18 cellular contexts compared by ENCODE assay signal in genomic region chr2:20334645-20335203, GRCh38. TPM values are rescaled to one million over a fixed set of nuclear protein-coding genes. Genes with fewer than 3 reads are reported as not detected.
DNase-seq lines count a peak whose midpoint lies in the region; ATAC-seq, FAIRE-seq and TF ChIP-seq lines count a peak whose summit lies in the region.
"Had no signal": no experiment of that assay in that cellular context is flagged by ENCODE, and none has a peak within 500 bp of the region (broad histone marks: within the 10 kb centered on the region; RNA-seq: fewer than 3 reads in every experiment).

No MANE protein-coding gene starts in this region.

- intact Hi-C loops in activated CD8-positive, alpha-beta T cell treated with anti-CD3 and anti-CD28 coated beads for 36 hours (cut with micrococcal nuclease) = no loop called here
- intact Hi-C loops in body of pancreas (cut with DNase I) = no loop called here

- H3K9me3 ChIP-seq in body of pancreas = no peaks in the 10 kb centered on the region
- H3K9me3 ChIP-seq: tibial artery had no signal

- H3K4me3 Mint-ChIP-seq in activated CD8-positive, alpha-beta T cell treated with anti-CD3 and anti-CD28 coated beads for 36 hours = no peak overlapping the region
- H3K4me3 Mint-ChIP-seq in activated CD8-positive, alpha-beta T cell treated with anti-CD3 and anti-CD28 coated beads, Interleukin-2, amount 10 ng/mL, durations not matched to agents 7 days and 5 days = no peak overlapping the region
- H3K4me3 Mint-ChIP-seq in central memory CD8-positive, alpha-beta T cell = peak overlapping the region; percentile 50
- peak overlapping the region; percentile 25 for H3K4me3 Mint-ChIP-seq in natural killer cell treated with Interleukin-12 subunit alpha and Interleukin-12 subunit beta and Interleukin-15 and Interleukin-18, amount 100 ng/mL, for 72 hours
- no peak overlapping the region for H3K4me3 Mint-ChIP-seq in type B pancreatic cell
- H3K4me3 Mint-ChIP-seq: nephron had no signal

- H3K36me3 Mint-ChIP-seq in activated CD8-positive, alpha-beta T cell treated with anti-CD3 and anti-CD28 coated beads for 36 hours (ENCODE audit: low read depth) = peaks cover 43% of the 10 kb centered on the region
- peaks cover 58% of the 10 kb centered on the region for H3K36me3 Mint-ChIP-seq in activated CD8-positive, alpha-beta T cell treated with anti-CD3 and anti-CD28 coated beads, Interleukin-2, amount 10 ng/mL, durations not matched to agents 7 days and 5 days (ENCODE audit: low read depth)
- peaks cover 13% of the 10 kb centered on the region for H3K36me3 Mint-ChIP-seq in central memory CD8-positive, alpha-beta T cell (ENCODE audit: insufficient read depth)
- H3K36me3 Mint-ChIP-seq in natural killer cell treated with Interleukin-12 subunit alpha and Interleukin-12 subunit beta and Interleukin-15 and Interleukin-18, amount 100 ng/mL, for 72 hours = peaks cover 12% of the 10 kb centered on the region
- H3K36me3 Mint-ChIP-seq in type B pancreatic cell = peaks cover 26% of the 10 kb centered on the region

- H3K4me3 ChIP-seq in body of pancreas = no peak overlapping the region
- H3K4me3 ChIP-seq: GM12878, lower lobe of right lung, tibial artery had no signal

- H3K27ac ChIP-seq in body of pancreas = no peak overlapping the region
- H3K27ac ChIP-seq: HL-60, lower lobe of right lung, tibial artery had no signal

- no peak for ATAC-seq in activated CD8-positive, alpha-beta T cell treated with anti-CD3 and anti-CD28 coated beads for 36 hours
- ATAC-seq in activated CD8-positive, alpha-beta T cell treated with anti-CD3 and anti-CD28 coated beads, Interleukin-2, amount 10 ng/mL, durations not matched to agents 7 days and 5 days = no peak
- ATAC-seq in central memory CD8-positive, alpha-beta T cell (replicated peaks; ENCODE audit: extremely low read depth, poor library complexity, severe bottlenecking) = no peak
- no peak for ATAC-seq in natural killer cell treated with Interleukin-12 subunit alpha and Interleukin-12 subunit beta and Interleukin-15 and Interleukin-18, amount 100 ng/mL, for 72 hours
- ATAC-seq in body of pancreas = no peak
- ATAC-seq: activated naive CD4-positive, alpha-beta T cell treated with anti-CD3 and anti-CD28 coated beads, Interleukin-2, amount 50 U/mL, for 72 hours; GM12878 had no signal

- TF ChIP-seq CTCF in activated CD8-positive, alpha-beta T cell treated with anti-CD3 and anti-CD28 coated beads for 36 hours (IDR thresholded peaks at IDR 0.05) = no peak
- TF ChIP-seq CTCF in type B pancreatic cell (conservative IDR thresholded peaks at IDR 0.05) = no peak
- no peak for TF ChIP-seq CTCF in body of pancreas (IDR thresholded peaks at IDR 0.05)

- no peak for TF ChIP-seq POLR2A in body of pancreas (IDR thresholded peaks at IDR 0.05)

- peak overlapping the region; percentile 63 for H3K27ac Mint-ChIP-seq in activated CD8-positive, alpha-beta T cell treated with anti-CD3 and anti-CD28 coated beads for 36 hours
- H3K27ac Mint-ChIP-seq in activated CD8-positive, alpha-beta T cell treated with anti-CD3 and anti-CD28 coated beads, Interleukin-2, amount 10 ng/mL, durations not matched to agents 7 days and 5 days = no peak overlapping the region
- H3K27ac Mint-ChIP-seq in central memory CD8-positive, alpha-beta T cell (ENCODE audit: low read depth) = peak overlapping the region; percentile 86
- H3K27ac Mint-ChIP-seq in natural killer cell treated with Interleukin-12 subunit alpha and Interleukin-12 subunit beta and Interleukin-15 and Interleukin-18, amount 100 ng/mL, for 72 hours = peak overlapping the region in 1 of 2 donors; percentile 3
- H3K27ac Mint-ChIP-seq in type B pancreatic cell = no peak overlapping the region
- H3K27ac Mint-ChIP-seq: activated naive CD4-positive, alpha-beta T cell treated with anti-CD3 and anti-CD28 coated beads, Interleukin-2, amount 50 U/mL, for 72 hours had no signal

- FAIRE-seq in HTR-8/SVneo (lab: Jason Lieb, UNC) (peak; percentile 36), RCC 7860 (lab: Jason Lieb, UNC) (no peak)
- FAIRE-seq: GM12878 had no signal

- H3K4me1 Mint-ChIP-seq in activated CD8-positive, alpha-beta T cell treated with anti-CD3 and anti-CD28 coated beads for 36 hours (ENCODE audit: low read depth) = peaks cover 82% of the 10 kb centered on the region
- peaks cover 52% of the 10 kb centered on the region for H3K4me1 Mint-ChIP-seq in activated CD8-positive, alpha-beta T cell treated with anti-CD3 and anti-CD28 coated beads, Interleukin-2, amount 10 ng/mL, durations not matched to agents 7 days and 5 days (ENCODE audit: low read depth)
- H3K4me1 Mint-ChIP-seq in central memory CD8-positive, alpha-beta T cell = peaks cover 94% of the 10 kb centered on the region
- H3K4me1 Mint-ChIP-seq in natural killer cell treated with Interleukin-12 subunit alpha and Interleukin-12 subunit beta and Interleukin-15 and Interleukin-18, amount 100 ng/mL, for 72 hours (ENCODE audit: low read depth in 2 of 2) = peaks cover 59 to 74% of the 10 kb centered on the region in 2 donors
- peaks cover 37% of the 10 kb centered on the region for H3K4me1 Mint-ChIP-seq in type B pancreatic cell (ENCODE audit: unreplicated experiment)

- POLR2A ChIA-PET in activated CD8-positive, alpha-beta T cell treated with anti-CD3 and anti-CD28 coated beads for 36 hours (lab: Charles Lee) = interaction anchor here (2.8 kb wide), 1 partner anchor 16 kb away, joined by 9 read pairs; the partner anchor contains the start of gene PUM2
- POLR2A ChIA-PET in activated CD8-positive, alpha-beta T cell treated with anti-CD3 and anti-CD28 coated beads, Interleukin-2, amount 10 ng/mL, durations not matched to agents 7 days and 5 days (lab: Charles Lee) = interaction anchor here (1.0 kb wide), 1 partner anchor 15 kb away, joined by 3 read pairs; no protein-coding TSS in a partner anchor

- CTCF ChIA-PET in activated CD8-positive, alpha-beta T cell treated with anti-CD3 and anti-CD28 coated beads for 36 hours (lab: Charles Lee) = interaction anchor here (0.9 to 2.7 kb wide), 3 partner anchors 8 to 317 kb away, joined by 3 to 22 read pairs (median 6); partner anchors contain the start of gene HS1BP3
- CTCF ChIA-PET in activated CD8-positive, alpha-beta T cell treated with anti-CD3 and anti-CD28 coated beads, Interleukin-2, amount 10 ng/mL, durations not matched to agents 7 days and 5 days (lab: Charles Lee) = interaction anchor here (1.6 to 5.6 kb wide), 2 partner anchors 8 to 17 kb away, joined by 3 to 66 read pairs; no protein-coding TSS in a partner anchor

- no peaks in the 10 kb centered on the region for H3K27me3 Mint-ChIP-seq in activated CD8-positive, alpha-beta T cell treated with anti-CD3 and anti-CD28 coated beads for 36 hours
- H3K27me3 Mint-ChIP-seq in activated CD8-positive, alpha-beta T cell treated with anti-CD3 and anti-CD28 coated beads, Interleukin-2, amount 10 ng/mL, durations not matched to agents 7 days and 5 days (ENCODE audit: low read depth) = no peaks in the 10 kb centered on the region
- no peaks in the 10 kb centered on the region for H3K27me3 Mint-ChIP-seq in central memory CD8-positive, alpha-beta T cell
- no peaks in the 10 kb centered on the region for H3K27me3 Mint-ChIP-seq in natural killer cell treated with Interleukin-12 subunit alpha and Interleukin-12 subunit beta and Interleukin-15 and Interleukin-18, amount 100 ng/mL, for 72 hours
- H3K27me3 Mint-ChIP-seq in type B pancreatic cell = no peaks in the 10 kb centered on the region

- H3K27me3 ChIP-seq in body of pancreas = no peaks in the 10 kb centered on the region
- H3K27me3 ChIP-seq: tibial artery had no signal

- DNase-seq in activated CD8-positive, alpha-beta T cell treated with anti-CD3 and anti-CD28 coated beads for 36 hours = no peak
- no peak for DNase-seq in activated CD8-positive, alpha-beta T cell treated with anti-CD3 and anti-CD28 coated beads, Interleukin-2, amount 10 ng/mL, durations not matched to agents 7 days and 5 days
- no peak for DNase-seq in HTR-8/SVneo (ENCODE audit: insufficient read length, low spot score)
- no peak for DNase-seq in central memory CD8-positive, alpha-beta T cell (ENCODE audit: low spot score in 2 of 2)
- no peak for DNase-seq in natural killer cell treated with Interleukin-12 subunit alpha and Interleukin-12 subunit beta and Interleukin-15 and Interleukin-18, amount 100 ng/mL, for 72 hours (ENCODE audit: low spot score)
- DNase-seq in RCC 7860 (ENCODE audit: low spot score) = no peak
- DNase-seq in type B pancreatic cell (ENCODE audit: extremely low spot score, unreplicated experiment) = no peak
- DNase-seq in body of pancreas = no peak
- DNase-seq: effector CD8-positive, alpha-beta T cell; lower lobe of right lung; NCI-H1694 treated with DMSO at 0.1 percent for 48 hours; stimulated activated CD4-positive, alpha-beta T cell treated with anti-CD3 and anti-CD28 coated beads, Interleukin-2, amount 100 ng/mL, for 24 hours; stimulated activated CD8-positive, alpha-beta memory T cell treated with anti-CD3 and anti-CD28 coated beads, Interleukin-4, amount 100 ng/mL, for 48 hours; tibial artery had no signal

- H3K9me3 Mint-ChIP-seq in activated CD8-positive, alpha-beta T cell treated with anti-CD3 and anti-CD28 coated beads for 36 hours = peaks cover 17% of the 10 kb centered on the region
- peaks cover 24% of the 10 kb centered on the region for H3K9me3 Mint-ChIP-seq in activated CD8-positive, alpha-beta T cell treated with anti-CD3 and anti-CD28 coated beads, Interleukin-2, amount 10 ng/mL, durations not matched to agents 7 days and 5 days (ENCODE audit: insufficient read depth)
- H3K9me3 Mint-ChIP-seq in central memory CD8-positive, alpha-beta T cell = no peaks in the 10 kb centered on the region
- H3K9me3 Mint-ChIP-seq in natural killer cell treated with Interleukin-12 subunit alpha and Interleukin-12 subunit beta and Interleukin-15 and Interleukin-18, amount 100 ng/mL, for 72 hours = no peaks in the 10 kb centered on the region
- no peaks in the 10 kb centered on the region for H3K9me3 Mint-ChIP-seq in type B pancreatic cell

- 48% methylated on average over 4 of the region's 4 CpGs for WGBS in body of pancreas, 2 donors

- peaks cover 36% of the 10 kb centered on the region for H3K4me1 ChIP-seq in body of pancreas

- no peaks in the 10 kb centered on the region for H3K36me3 ChIP-seq in body of pancreas (replicated peaks in 1 of 2; ENCODE audit: insufficient read depth in 1 of 2, low read depth in 2 of 2)
- H3K36me3 ChIP-seq: lower lobe of right lung, tibial artery had no signal

RNA-seq across cellular contexts. Expression of gene PUM2, which starts 15.9 kb away (rescaled TPM):
- total RNA-seq in activated CD8-positive, alpha-beta T cell treated with anti-CD3 and anti-CD28 coated beads for 36 hours = 100 to 1,000 TPM; 104 TPM
- total RNA-seq in activated CD8-positive, alpha-beta T cell treated with anti-CD3 and anti-CD28 coated beads, Interleukin-2, amount 10 ng/mL, durations not matched to agents 7 days and 5 days = 100 to 1,000 TPM; 123 to 129 TPM
- 100 to 1,000 TPM; 107 to 144 TPM for total RNA-seq in natural killer cell treated with Interleukin-12 subunit alpha and Interleukin-12 subunit beta and Interleukin-15 and Interleukin-18, amount 100 ng/mL, for 72 hours
- total RNA-seq in type B pancreatic cell (ENCODE audit: low replicate concordance) (98.5 and 112 TPM in 2 replicates), body of pancreas (10 to 100 TPM; 25.7 to 43.3 TPM)

Comparison
In these comparisons a context has a peak if more than half of its experiments do, and no peak if none do; other contexts are left out.
1. H3K27ac Mint-ChIP-seq: peak in activated CD8-positive, alpha-beta T cell treated with anti-CD3 and anti-CD28 coated beads for 36 hours (single experiment) and central memory CD8-positive, alpha-beta T cell (single experiment); none in activated CD8-positive, alpha-beta T cell treated with anti-CD3 and anti-CD28 coated beads, Interleukin-2, amount 10 ng/mL, durations not matched to agents 7 days and 5 days (single experiment) and type B pancreatic cell (single experiment).
2. H3K4me3 Mint-ChIP-seq: peak in central memory CD8-positive, alpha-beta T cell (single experiment) and natural killer cell treated with Interleukin-12 subunit alpha and Interleukin-12 subunit beta and Interleukin-15 and Interleukin-18, amount 100 ng/mL, for 72 hours (single experiment); none in activated CD8-positive, alpha-beta T cell treated with anti-CD3 and anti-CD28 coated beads for 36 hours (single experiment), activated CD8-positive, alpha-beta T cell treated with anti-CD3 and anti-CD28 coated beads, Interleukin-2, amount 10 ng/mL, durations not matched to agents 7 days and 5 days (single experiment) and type B pancreatic cell (single experiment).